Comparison of ENCODE assay signal across 2 cellular contexts in genomic region chr12:60174476-60174875, GRCh38.
TF ChIP-seq lines count a peak whose summit lies in the region.

No MANE protein-coding gene starts in this region.

TF ChIP-seq in SK-N-SH, 30 proteins besides CTCF, POLR2A, EP300 and RAD21:
- TF ChIP-seq USF1 (IDR thresholded peaks at IDR 0.05; ENCODE audit: borderline replicate concordance, low read depth) (no peak), TEAD4 (IDR thresholded peaks at IDR 0.05; ENCODE audit: borderline replicate concordance, insufficient read depth) (no peak)
TF ChIP-seq in SK-N-SH: peak in this region for 0.

TF ChIP-seq in SK-N-SH treated with all-trans-retinoic acid at 6 μM for 48 hours, 23 proteins besides CTCF, POLR2A, EP300 and RAD21 (continued from another document):
- TF ChIP-seq CREB5 (CRISPR knock-in tag; IDR thresholded peaks at IDR 0.05; ENCODE audit: low read depth), result no peak
- no peak for TF ChIP-seq TSHZ2 (CRISPR knock-in tag; IDR thresholded peaks at IDR 0.05)
- TF ChIP-seq CSRNP3 (CRISPR knock-in tag; IDR thresholded peaks at IDR 0.05), result no peak
- no peak for TF ChIP-seq ARNTL (CRISPR knock-in tag; IDR thresholded peaks at IDR 0.05; ENCODE audit: borderline replicate concordance, low read depth)
- no peak for TF ChIP-seq ZFP3 (CRISPR knock-in tag; IDR thresholded peaks at IDR 0.05)
